Comparison of ENCODE assay signal across 16 cellular contexts in the genomic region with DNA sequence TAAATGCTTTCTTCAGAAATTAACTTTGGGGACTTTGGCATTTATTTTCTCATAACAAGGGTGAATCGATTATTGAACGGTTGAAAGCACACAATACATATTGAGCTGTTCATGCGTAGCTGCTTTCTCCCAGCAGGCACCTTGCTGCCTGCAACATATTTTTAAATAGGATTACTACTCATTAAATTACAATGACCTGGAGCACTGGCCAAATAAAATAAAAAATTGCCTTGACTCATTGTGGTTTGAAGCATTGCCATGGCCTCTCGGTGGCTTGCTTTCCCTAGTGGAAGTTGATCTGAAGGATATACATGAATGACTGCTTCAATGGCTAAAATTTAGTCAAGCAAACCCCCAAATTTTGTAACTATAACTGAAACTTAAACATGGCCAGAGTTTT.
DNase-seq lines count a peak whose midpoint lies in the region; ATAC-seq and TF ChIP-seq lines count a peak whose summit lies in the region.
"Had no signal": no experiment of that assay in that cellular context is flagged by ENCODE, and none has a peak within 500 bp of the region (broad histone marks: within the 10 kb centered on the region; RNA-seq: fewer than 3 reads in every experiment).

No MANE protein-coding gene starts in this region.

- POLR2A ChIA-PET in activated CD4-positive, alpha-beta memory T cell treated with anti-CD3 and anti-CD28 coated beads, Interleukin-2, amount 10 ng/mL, durations not matched to agents 7 days and 5 days (lab: Charles Lee), result no interaction called here
- POLR2A ChIA-PET in A673 (lab: Charles Lee; ENCODE audit: low non-redundant PET), result no interaction called here

- no peaks in the 10 kb centered on the region for H3K36me3 Mint-ChIP-seq in activated CD4-positive, alpha-beta memory T cell treated with anti-CD3 and anti-CD28 coated beads, Interleukin-2, amount 10 ng/mL, durations not matched to agents 7 days and 5 days (ENCODE audit: low read depth)

- no peak for TF ChIP-seq CTCF in A673 (conservative IDR thresholded peaks at IDR 0.05; ENCODE audit: low read depth, low read length)

- peak; percentile 91 for DNase-seq in A172 (ENCODE audit: low spot score)
- peak; percentile 26 to 71 for DNase-seq in HAP-1 (ENCODE audit: low spot score in 2 of 2)
- peak; percentile 89 for DNase-seq in fibroblast of peridontal ligament (ENCODE audit: extremely low read depth)
- DNase-seq in activated CD4-positive, alpha-beta T cell treated with anti-CD3 and anti-CD28 coated beads, Interleukin-2, amount 50 U/mL, for 48 hours, result no peak
- DNase-seq in activated CD4-positive, alpha-beta memory T cell treated with anti-CD3 and anti-CD28 coated beads, Interleukin-2, amount 10 ng/mL, durations not matched to agents 7 days and 5 days, result no peak
- DNase-seq in A673 (ENCODE audit: low spot score), result no peak
- DNase-seq: activated gamma-delta T cell treated with Interleukin-2 at 50 U/mL for 16 hours; DND-41; H9; mesendoderm; NCI-H510A treated with DMSO at 0.1 percent for 48 hours; ovary; stimulated activated CD8-positive, alpha-beta memory T cell treated with anti-CD3 and anti-CD28 coated beads, Interleukin-4, amount 100 ng/mL, for 48 hours; trophoblast cell had no signal

- H3K9me3 Mint-ChIP-seq in activated CD4-positive, alpha-beta memory T cell treated with anti-CD3 and anti-CD28 coated beads, Interleukin-2, amount 10 ng/mL, durations not matched to agents 7 days and 5 days, result no peaks in the 10 kb centered on the region
- H3K9me3 Mint-ChIP-seq: H9 had no signal

- H3K9me3 ChIP-seq in HAP-1 (no peaks in the 10 kb centered on the region), A673 (ENCODE audit: low read depth, low read length, poor library complexity, severe bottlenecking) (no peaks in the 10 kb centered on the region)
- H3K9me3 ChIP-seq: ovary had no signal

- H3K4me1 Mint-ChIP-seq in activated CD4-positive, alpha-beta memory T cell treated with anti-CD3 and anti-CD28 coated beads, Interleukin-2, amount 10 ng/mL, durations not matched to agents 7 days and 5 days, result no peaks in the 10 kb centered on the region
- H3K4me1 Mint-ChIP-seq: H9 had no signal

- H3K27me3 ChIP-seq in HAP-1 (ENCODE audit: low read depth) (no peaks in the 10 kb centered on the region), A673 (replicated peaks; ENCODE audit: insufficient read depth, low read depth, low read length, poor library complexity) (no peaks in the 10 kb centered on the region)
- H3K27me3 ChIP-seq: ovary had no signal

- H3K27ac Mint-ChIP-seq in activated CD4-positive, alpha-beta memory T cell treated with anti-CD3 and anti-CD28 coated beads, Interleukin-2, amount 10 ng/mL, durations not matched to agents 7 days and 5 days, result no peak overlapping the region
- H3K27ac Mint-ChIP-seq: H9 had no signal

- no peaks in the 10 kb centered on the region for H3K36me3 ChIP-seq in HAP-1 (replicated peaks)
- H3K36me3 ChIP-seq in A673 (ENCODE audit: insufficient read depth, low read length, poor library complexity, severe bottlenecking), result no peaks in the 10 kb centered on the region
- H3K36me3 ChIP-seq: ovary had no signal

- H3K4me3 Mint-ChIP-seq in activated CD4-positive, alpha-beta memory T cell treated with anti-CD3 and anti-CD28 coated beads, Interleukin-2, amount 10 ng/mL, durations not matched to agents 7 days and 5 days, result no peak overlapping the region
- H3K4me3 Mint-ChIP-seq: H9 had no signal

- H3K4me3 ChIP-seq in HAP-1, result no peak overlapping the region
- no peak overlapping the region for H3K4me3 ChIP-seq in A673 (ENCODE audit: low read depth, low read length, poor library complexity, severe bottlenecking)
- H3K4me3 ChIP-seq: ovary had no signal

- no TSS peak for BruUV-seq in A673 (replicated peaks; lab: Mats Ljungman, UMichigan)

- CTCF ChIA-PET in activated CD4-positive, alpha-beta memory T cell treated with anti-CD3 and anti-CD28 coated beads, Interleukin-2, amount 10 ng/mL, durations not matched to agents 7 days and 5 days (lab: Charles Lee), result no interaction called here
- CTCF ChIA-PET in A673 (lab: Charles Lee), result no interaction called here

- in situ Hi-C loops in HAP-1 (cut with MboI; ENCODE audit: low sequenced_read_pairs), result no loop called here

- intact Hi-C loops in A673 (cut with micrococcal nuclease; ENCODE audit: unreplicated experiment), result no loop called here

- peaks cover 17% of the 10 kb centered on the region for H3K4me1 ChIP-seq in HAP-1
- peaks cover 7% of the 10 kb centered on the region for H3K4me1 ChIP-seq in A673 (ENCODE audit: insufficient read depth, low read length, poor library complexity, severe bottlenecking)

- no peaks in the 10 kb centered on the region for H3K27me3 Mint-ChIP-seq in activated CD4-positive, alpha-beta memory T cell treated with anti-CD3 and anti-CD28 coated beads, Interleukin-2, amount 10 ng/mL, durations not matched to agents 7 days and 5 days

- ATAC-seq in SK-N-SH treated with all-trans-retinoic acid at 6 μM for 48 hours (peak; percentile 95), HG03460 (IDR thresholded peaks at IDR 0.05; ENCODE audit: unreplicated experiment) (no peak)

- no peak overlapping the region for H3K27ac ChIP-seq in A673 (ENCODE audit: low read depth, low read length, poor library complexity, severe bottlenecking)
- H3K27ac ChIP-seq: ovary had no signal

TF ChIP-seq in SK-N-SH treated with all-trans-retinoic acid at 6 μM for 48 hours, 23 proteins besides CTCF, POLR2A, EP300 and RAD21:
- TF ChIP-seq GLIS3 (CRISPR knock-in tag; IDR thresholded peaks at IDR 0.05), result no peak
- 0 out of 2 replicates have a peak, but pooled peaks have one; percentile 15 for TF ChIP-seq ISL1 (CRISPR knock-in tag; IDR thresholded peaks at IDR 0.05)
- TF ChIP-seq ZFP30 (CRISPR knock-in tag; IDR thresholded peaks at IDR 0.05), result peak; percentile 30; the same call in 1 of the 2 replicates
- TF ChIP-seq ZC3H10 (CRISPR knock-in tag; IDR thresholded peaks at IDR 0.05), result peak; percentile 79
- TF ChIP-seq PPARA (CRISPR knock-in tag; IDR thresholded peaks at IDR 0.05; ENCODE audit: borderline replicate concordance), result no peak

Comparison
In these comparisons a context has a peak if more than half of its experiments do, and no peak if none do; other contexts are left out.
1. DNase-seq: peak in A172 (single experiment), HAP-1 (2 of 2) and fibroblast of peridontal ligament (single experiment); none in activated CD4-positive, alpha-beta T cell treated with anti-CD3 and anti-CD28 coated beads, Interleukin-2, amount 50 U/mL, for 48 hours (0 of 2), activated CD4-positive, alpha-beta memory T cell treated with anti-CD3 and anti-CD28 coated beads, Interleukin-2, amount 10 ng/mL, durations not matched to agents 7 days and 5 days (single experiment) and A673 (single experiment).